In the genomic region with DNA sequence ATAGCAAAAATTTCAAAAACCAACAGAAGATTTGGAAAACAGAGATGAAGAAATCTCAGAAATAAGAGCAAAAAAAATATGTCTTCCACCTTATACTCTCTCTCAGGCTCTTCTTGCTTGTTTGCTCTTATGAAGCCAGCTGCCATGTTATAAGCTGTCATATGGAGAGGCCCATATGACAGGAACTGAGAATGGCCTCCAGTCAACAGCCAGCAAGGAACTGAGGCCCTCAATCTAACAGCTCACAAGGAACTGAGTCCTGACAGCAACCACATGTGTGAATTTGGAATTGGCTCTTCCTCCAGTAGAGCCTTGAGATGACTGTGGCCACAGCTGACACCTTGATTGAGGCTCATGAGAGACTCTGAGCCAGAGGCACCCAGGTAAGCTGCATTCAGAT, we compare ENCODE assay signal across 16 cellular contexts.
DNase-seq lines count a peak whose midpoint lies in the region; ATAC-seq and TF ChIP-seq lines count a peak whose summit lies in the region.
"Had no signal": no experiment of that assay in that cellular context is flagged by ENCODE, and none has a peak within 500 bp of the region (broad histone marks: within the 10 kb centered on the region; RNA-seq: fewer than 3 reads in every experiment).

No MANE protein-coding gene starts in this region.

- H3K79me2 ChIP-seq in DND-41 (ENCODE audit: insufficient read depth, low read length) = no peaks in the 10 kb centered on the region

- intact Hi-C loops in dendritic cell treated with granulocyte-macrophage colony-stimulating factor and Interleukin-4, amounts not matched to agents 40 ng/mL and 50 ng/mL, for 4 days (cut with micrococcal nuclease) = loop anchor here (5.0 kb wide), 1 partner anchor 38 kb away; no protein-coding TSS in a partner anchor

- no peak for ATAC-seq in DND-41 (ENCODE audit: insufficient read depth, low read depth)
- ATAC-seq in stimulated activated naive B cell treated with anti-CD40 and anti-IgM and Interleukin-4, amounts not matched to agents 10 μg/mL and 1 μg/mL and 100 μg/mL, for 72 hours (replicated peaks) = peak; percentile 53 to 58
- ATAC-seq: Panc1 had no signal

- peak overlapping the region; percentile 39; the same call in 1 of the 2 replicates for H2AFZ ChIP-seq in DND-41 (ENCODE audit: low read depth, low read length)

- TF ChIP-seq CTCF in DND-41 (IDR thresholded peaks at IDR 0.05; ENCODE audit: borderline replicate concordance, extremely low read depth, low read length, poor library complexity, severe bottlenecking) = no peak

- no peak overlapping the region for H3K4me3 Mint-ChIP-seq in dendritic cell treated with granulocyte-macrophage colony-stimulating factor and Interleukin-4, amounts not matched to agents 40 ng/mL and 50 ng/mL, for 4 days
- no peak overlapping the region for H3K4me3 Mint-ChIP-seq in stimulated activated naive B cell treated with anti-CD40 and anti-IgM and Interleukin-4, amounts not matched to agents 10 μg/mL and 1 μg/mL and 100 μg/mL, for 72 hours
- H3K4me3 Mint-ChIP-seq: CD14-positive monocyte had no signal

- H4K20me1 ChIP-seq in DND-41 (ENCODE audit: insufficient read depth, low read length) = no peaks in the 10 kb centered on the region

- DNase-seq in DND-41 (no peak), OCI-M1 (lab: John Stamatoyannopoulos, UW) (peak; percentile 39), middle frontal gyrus (ENCODE audit: extremely low spot score, low spot score) (no peak)
- DNase-seq in stimulated activated naive B cell treated with anti-CD40 and anti-IgM and Interleukin-4, amounts not matched to agents 10 μg/mL and 1 μg/mL and 100 μg/mL, for 72 hours = no peak
- DNase-seq in activated naive CD4-positive, alpha-beta T cell treated with Interleukin-2 at 50 U/mL for 16 hours = no peak
- no peak for DNase-seq in activated CD4-positive, CD25-positive, alpha-beta regulatory T cell treated with anti-CD3 and anti-CD28 coated beads, Interleukin-2, amount 50 U/mL, for 72 hours
- DNase-seq: COR-L47, KG1, NCI-H1417 treated with DMSO at 0.1 percent for 48 hours, NCI-H187 treated with DMSO at 0.1 percent for 48 hours, NCI-H345, NCI-H524 treated with DMSO at 0.1 percent for 48 hours had no signal

- no peaks in the 10 kb centered on the region for H3K27me3 ChIP-seq in DND-41 (ENCODE audit: insufficient read depth, low read length, poor library complexity)
- H3K27me3 ChIP-seq: SJCRH30 had no signal

- H3K4me1 ChIP-seq in DND-41 (ENCODE audit: insufficient read depth, low read length) = 0 out of 2 replicates have a peak, but pooled peaks cover 5% of the 10 kb centered on the region
- H3K4me1 ChIP-seq: SJCRH30 had no signal

- H3K4me1 Mint-ChIP-seq in dendritic cell treated with granulocyte-macrophage colony-stimulating factor and Interleukin-4, amounts not matched to agents 40 ng/mL and 50 ng/mL, for 4 days (ENCODE audit: low read depth) = peaks cover 12% of the 10 kb centered on the region
- H3K4me1 Mint-ChIP-seq in stimulated activated naive B cell treated with anti-CD40 and anti-IgM and Interleukin-4, amounts not matched to agents 10 μg/mL and 1 μg/mL and 100 μg/mL, for 72 hours = no peaks in the 10 kb centered on the region

- no peaks in the 10 kb centered on the region for H3K36me3 Mint-ChIP-seq in dendritic cell treated with granulocyte-macrophage colony-stimulating factor and Interleukin-4, amounts not matched to agents 40 ng/mL and 50 ng/mL, for 4 days (ENCODE audit: low read depth)
- no peaks in the 10 kb centered on the region for H3K36me3 Mint-ChIP-seq in stimulated activated naive B cell treated with anti-CD40 and anti-IgM and Interleukin-4, amounts not matched to agents 10 μg/mL and 1 μg/mL and 100 μg/mL, for 72 hours
- H3K36me3 Mint-ChIP-seq: CD14-positive monocyte had no signal

- no peak overlapping the region for H3K4me2 ChIP-seq in DND-41 (ENCODE audit: insufficient read depth, low read length)

- peak overlapping the region; percentile 82 for H3K27ac Mint-ChIP-seq in dendritic cell treated with granulocyte-macrophage colony-stimulating factor and Interleukin-4, amounts not matched to agents 40 ng/mL and 50 ng/mL, for 4 days
- H3K27ac Mint-ChIP-seq in stimulated activated naive B cell treated with anti-CD40 and anti-IgM and Interleukin-4, amounts not matched to agents 10 μg/mL and 1 μg/mL and 100 μg/mL, for 72 hours = no peak overlapping the region
- H3K27ac Mint-ChIP-seq: CD14-positive monocyte had no signal

- no peaks in the 10 kb centered on the region for H3K36me3 ChIP-seq in DND-41 (ENCODE audit: insufficient read depth, low read length)
- H3K36me3 ChIP-seq: SJCRH30 had no signal

- no peaks in the 10 kb centered on the region for H3K9me3 Mint-ChIP-seq in dendritic cell treated with granulocyte-macrophage colony-stimulating factor and Interleukin-4, amounts not matched to agents 40 ng/mL and 50 ng/mL, for 4 days
- H3K9me3 Mint-ChIP-seq in stimulated activated naive B cell treated with anti-CD40 and anti-IgM and Interleukin-4, amounts not matched to agents 10 μg/mL and 1 μg/mL and 100 μg/mL, for 72 hours = no peaks in the 10 kb centered on the region

- no peaks in the 10 kb centered on the region for H3K27me3 Mint-ChIP-seq in dendritic cell treated with granulocyte-macrophage colony-stimulating factor and Interleukin-4, amounts not matched to agents 40 ng/mL and 50 ng/mL, for 4 days
- peaks cover 1 to 5% of the 10 kb centered on the region in 2 donors for H3K27me3 Mint-ChIP-seq in stimulated activated naive B cell treated with anti-CD40 and anti-IgM and Interleukin-4, amounts not matched to agents 10 μg/mL and 1 μg/mL and 100 μg/mL, for 72 hours

- no peak overlapping the region for H3K4me3 ChIP-seq in DND-41 (ENCODE audit: low read depth in 1 of 2, low read length in 2 of 2)

- no peak overlapping the region for H3K27ac ChIP-seq in DND-41 (ENCODE audit: low read length)

- no peak overlapping the region for H3K9ac ChIP-seq in DND-41 (ENCODE audit: low read depth, low read length)

- H3K9me3 ChIP-seq in DND-41 (ENCODE audit: insufficient read depth, low read length, severe bottlenecking) = no peaks in the 10 kb centered on the region
- H3K9me3 ChIP-seq: SJCRH30 had no signal
